In the genomic region with DNA sequence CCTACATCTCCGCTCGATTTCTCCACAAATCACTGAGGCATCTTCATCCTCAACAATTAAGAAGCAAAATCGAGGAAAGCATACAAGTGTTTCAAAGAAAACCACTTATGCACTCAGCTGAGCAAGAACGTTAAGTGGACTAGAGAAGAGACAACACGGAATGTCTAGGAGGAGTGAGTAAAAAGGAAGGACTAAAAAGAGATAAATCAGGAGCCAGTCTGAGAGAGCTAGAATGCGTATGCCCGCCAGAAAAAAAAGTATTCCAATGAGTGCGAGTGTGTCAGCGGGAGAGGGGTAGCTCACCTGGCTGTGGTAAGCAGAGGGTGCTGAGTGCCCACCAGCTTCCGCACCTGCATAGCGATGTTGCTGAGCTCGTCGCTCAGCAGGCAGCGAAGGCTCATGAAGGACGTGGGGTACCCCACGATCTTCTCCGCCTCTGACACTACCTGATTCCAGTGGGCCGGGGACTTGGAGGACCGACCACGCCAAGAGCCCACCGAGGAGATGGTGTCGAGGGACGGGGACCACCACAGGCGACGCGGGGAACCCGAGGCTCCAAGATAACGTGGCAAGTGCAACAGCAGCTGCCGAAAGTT, we compare ENCODE assay signal across 8 cellular contexts. TPM values are rescaled to one million over a fixed set of nuclear protein-coding genes. Genes with fewer than 3 reads are reported as not detected.
DNase-seq lines count a peak whose midpoint lies in the region; ATAC-seq and TF ChIP-seq lines count a peak whose summit lies in the region.

No MANE protein-coding gene starts in this region.

- in situ Hi-C loops in T47D (cut with HindIII; ENCODE audit: low pct_unique_long_range_greater_than_20kb, low sequenced_read_pairs): no loop called here

- H3K27ac ChIP-seq in SJCRH30: peak overlapping the region; percentile 48

- ATAC-seq in GM19467 (IDR thresholded peaks at IDR 0.05; ENCODE audit: unreplicated experiment) (peak; percentile 31), HG03571 (IDR thresholded peaks at IDR 0.05; ENCODE audit: unreplicated experiment) (peak; percentile 17)

- H3K4me3 ChIP-seq in SJCRH30: peak overlapping the region; percentile 70
- peak overlapping the region; percentile 63 for H3K4me3 ChIP-seq in kidney epithelial cell (ENCODE audit: low read depth, low read length)

- no peak for TF ChIP-seq CTCF in kidney epithelial cell (IDR thresholded peaks at IDR 0.05; ENCODE audit: insufficient read depth, low read length, poor library complexity, severe bottlenecking)

- H3K9me3 ChIP-seq in SJCRH30 (replicated peaks): no peaks in the 10 kb centered on the region

- H3K4me1 ChIP-seq in SJCRH30: no peaks in the 10 kb centered on the region

- peak; percentile 30 for DNase-seq in EL
- DNase-seq in SJCRH30: no peak
- DNase-seq in T47D (ENCODE audit: low read depth in 1 of 2, low spot score in 1 of 2): peak; percentile 12
- no peak for DNase-seq in kidney epithelial cell (ENCODE audit: low read depth)
- peak; percentile 7 to 8 for DNase-seq in stimulated activated CD8-positive, alpha-beta memory T cell treated with anti-CD3 and anti-CD28 coated beads, Interleukin-2, amount 100 ng/mL, for 48 hours (ENCODE audit: low read depth in 2 of 2)
- no peak for DNase-seq in T1000 (lab: John Stamatoyannopoulos, UW)

- H3K36me3 ChIP-seq in SJCRH30: no peaks in the 10 kb centered on the region
- no peaks in the 10 kb centered on the region for H3K36me3 ChIP-seq in kidney epithelial cell (ENCODE audit: control insufficient read depth, insufficient read depth, low read length)

- H3K27me3 ChIP-seq in SJCRH30 (no peaks in the 10 kb centered on the region), kidney epithelial cell (ENCODE audit: control insufficient read depth, insufficient read depth, low read length) (no peaks in the 10 kb centered on the region)

RNA-seq across cellular contexts. Expression of a gene that starts 0.6 kb away (rescaled TPM):
- total RNA-seq in SJCRH30 (2014; rRNA removed; shearing (Covaris generic)): 9.3 TPM in 2 replicates
- total RNA-seq in kidney epithelial cell: 13.4 and 18.1 TPM in 2 replicates

RNA-seq across cellular contexts. Expression of a gene that starts 31.1 kb away (rescaled TPM):
- 7.0 and 7.8 TPM in 2 replicates for total RNA-seq in SJCRH30 (2014; rRNA removed; shearing (Covaris generic))
- total RNA-seq in kidney epithelial cell: 1.2 and 1.8 TPM in 2 replicates

Comparison
In these comparisons a context has a peak if more than half of its experiments do, and no peak if none do; other contexts are left out.
1. DNase-seq: peak in EL (single experiment), T47D (2 of 2) and stimulated activated CD8-positive, alpha-beta memory T cell treated with anti-CD3 and anti-CD28 coated beads, Interleukin-2, amount 100 ng/mL, for 48 hours (2 of 2); none in SJCRH30 (0 of 2), kidney epithelial cell (single experiment) and T1000 (single experiment).